In the genomic region with DNA sequence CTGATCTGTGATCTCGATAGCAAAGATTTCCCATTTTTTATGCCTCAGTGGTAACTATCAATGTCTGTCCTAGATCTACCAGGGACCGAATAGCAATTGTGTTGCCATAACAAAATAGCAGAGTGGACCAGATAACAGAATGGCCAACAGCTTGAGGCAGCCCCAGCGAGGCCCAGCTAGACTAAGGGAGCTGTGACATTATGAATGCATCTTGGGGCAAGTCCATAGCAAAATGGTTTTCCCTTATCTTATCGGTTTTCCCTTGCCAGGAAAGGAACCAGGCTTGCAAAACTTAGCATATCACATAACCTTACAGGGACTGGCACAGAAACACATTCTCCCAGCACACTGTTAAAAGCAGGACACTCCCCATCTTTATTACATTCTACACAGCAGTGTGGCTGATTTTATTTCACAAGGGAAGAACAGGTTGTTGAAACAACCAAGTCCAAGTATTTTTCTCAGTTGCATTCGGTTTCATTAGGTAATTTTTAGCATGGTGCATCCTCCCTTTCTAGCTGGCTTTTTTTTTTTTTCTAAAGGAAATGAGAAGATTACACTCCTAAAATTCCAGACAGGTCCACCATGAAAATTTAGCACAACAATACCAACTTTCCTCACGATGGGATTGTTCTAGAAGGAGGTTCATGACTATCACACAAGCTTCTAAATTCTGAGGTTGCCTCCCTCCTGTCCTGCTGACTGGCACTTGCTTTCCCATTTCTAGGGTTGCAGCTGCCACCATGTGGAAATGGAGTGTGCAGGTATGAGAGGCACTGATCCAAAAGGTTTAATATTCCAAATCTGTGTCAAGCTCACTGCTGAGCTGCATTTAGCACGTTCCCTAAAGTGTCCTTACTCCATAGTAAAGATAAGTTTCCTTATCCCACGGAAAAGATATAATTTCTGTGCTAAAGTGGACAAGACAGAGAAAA, we compare ENCODE assay signal across 1 cellular context.
TF ChIP-seq lines count a peak whose summit lies in the region.

No MANE protein-coding gene starts in this region.

TF ChIP-seq in GM23338, 12 proteins besides CTCF, POLR2A, EP300 and RAD21:
- TF ChIP-seq, protein P1, sequence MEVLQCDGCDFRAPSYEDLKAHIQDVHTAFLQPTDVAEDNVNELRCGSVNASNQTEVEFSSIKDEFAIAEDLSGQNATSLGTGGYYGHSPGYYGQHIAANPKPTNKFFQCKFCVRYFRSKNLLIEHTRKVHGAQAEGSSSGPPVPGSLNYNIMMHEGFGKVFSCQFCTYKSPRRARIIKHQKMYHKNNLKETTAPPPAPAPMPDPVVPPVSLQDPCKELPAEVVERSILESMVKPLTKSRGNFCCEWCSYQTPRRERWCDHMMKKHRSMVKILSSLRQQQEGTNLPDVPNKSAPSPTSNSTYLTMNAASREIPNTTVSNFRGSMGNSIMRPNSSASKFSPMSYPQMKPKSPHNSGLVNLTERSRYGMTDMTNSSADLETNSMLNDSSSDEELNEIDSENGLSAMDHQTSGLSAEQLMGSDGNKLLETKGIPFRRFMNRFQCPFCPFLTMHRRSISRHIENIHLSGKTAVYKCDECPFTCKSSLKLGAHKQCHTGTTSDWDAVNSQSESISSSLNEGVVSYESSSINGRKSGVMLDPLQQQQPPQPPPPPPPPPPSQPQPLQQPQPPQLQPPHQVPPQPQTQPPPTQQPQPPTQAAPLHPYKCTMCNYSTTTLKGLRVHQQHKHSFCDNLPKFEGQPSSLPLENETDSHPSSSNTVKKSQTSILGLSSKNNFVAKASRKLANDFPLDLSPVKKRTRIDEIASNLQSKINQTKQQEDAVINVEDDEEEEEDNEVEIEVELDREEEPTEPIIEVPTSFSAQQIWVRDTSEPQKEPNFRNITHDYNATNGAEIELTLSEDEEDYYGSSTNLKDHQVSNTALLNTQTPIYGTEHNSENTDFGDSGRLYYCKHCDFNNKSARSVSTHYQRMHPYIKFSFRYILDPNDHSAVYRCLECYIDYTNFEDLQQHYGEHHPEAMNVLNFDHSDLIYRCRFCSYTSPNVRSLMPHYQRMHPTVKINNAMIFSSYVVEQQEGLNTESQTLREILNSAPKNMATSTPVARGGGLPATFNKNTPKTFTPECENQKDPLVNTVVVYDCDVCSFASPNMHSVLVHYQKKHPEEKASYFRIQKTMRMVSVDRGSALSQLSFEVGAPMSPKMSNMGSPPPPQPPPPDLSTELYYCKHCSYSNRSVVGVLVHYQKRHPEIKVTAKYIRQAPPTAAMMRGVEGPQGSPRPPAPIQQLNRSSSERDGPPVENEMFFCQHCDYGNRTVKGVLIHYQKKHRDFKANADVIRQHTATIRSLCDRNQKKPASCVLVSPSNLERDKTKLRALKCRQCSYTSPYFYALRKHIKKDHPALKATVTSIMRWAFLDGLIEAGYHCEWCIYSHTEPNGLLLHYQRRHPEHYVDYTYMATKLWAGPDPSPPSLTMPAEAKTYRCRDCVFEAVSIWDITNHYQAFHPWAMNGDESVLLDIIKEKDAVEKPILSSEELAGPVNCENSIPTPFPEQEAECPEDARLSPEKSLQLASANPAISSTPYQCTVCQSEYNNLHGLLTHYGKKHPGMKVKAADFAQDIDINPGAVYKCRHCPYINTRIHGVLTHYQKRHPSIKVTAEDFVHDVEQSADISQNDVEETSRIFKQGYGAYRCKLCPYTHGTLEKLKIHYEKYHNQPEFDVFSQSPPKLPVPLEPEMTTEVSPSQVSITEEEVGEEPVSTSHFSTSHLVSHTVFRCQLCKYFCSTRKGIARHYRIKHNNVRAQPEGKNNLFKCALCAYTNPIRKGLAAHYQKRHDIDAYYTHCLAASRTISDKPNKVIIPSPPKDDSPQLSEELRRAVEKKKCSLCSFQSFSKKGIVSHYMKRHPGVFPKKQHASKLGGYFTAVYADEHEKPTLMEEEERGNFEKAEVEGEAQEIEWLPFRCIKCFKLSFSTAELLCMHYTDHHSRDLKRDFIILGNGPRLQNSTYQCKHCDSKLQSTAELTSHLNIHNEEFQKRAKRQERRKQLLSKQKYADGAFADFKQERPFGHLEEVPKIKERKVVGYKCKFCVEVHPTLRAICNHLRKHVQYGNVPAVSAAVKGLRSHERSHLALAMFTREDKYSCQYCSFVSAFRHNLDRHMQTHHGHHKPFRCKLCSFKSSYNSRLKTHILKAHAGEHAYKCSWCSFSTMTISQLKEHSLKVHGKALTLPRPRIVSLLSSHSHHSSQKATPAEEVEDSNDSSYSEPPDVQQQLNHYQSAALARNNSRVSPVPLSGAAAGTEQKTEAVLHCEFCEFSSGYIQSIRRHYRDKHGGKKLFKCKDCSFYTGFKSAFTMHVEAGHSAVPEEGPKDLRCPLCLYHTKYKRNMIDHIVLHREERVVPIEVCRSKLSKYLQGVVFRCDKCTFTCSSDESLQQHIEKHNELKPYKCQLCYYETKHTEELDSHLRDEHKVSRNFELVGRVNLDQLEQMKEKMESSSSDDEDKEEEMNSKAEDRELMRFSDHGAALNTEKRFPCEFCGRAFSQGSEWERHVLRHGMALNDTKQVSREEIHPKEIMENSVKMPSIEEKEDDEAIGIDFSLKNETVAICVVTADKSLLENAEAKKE (CRISPR knock-in tag; IDR thresholded peaks at IDR 0.05), result no peak
